ENCODE assay signal across 8 cellular contexts in genomic region chr5:64505769-64506566, GRCh38. TPM values are rescaled to one million over a fixed set of nuclear protein-coding genes. Genes with fewer than 3 reads are reported as not detected.
DNase-seq lines count a peak whose midpoint lies in the region; ATAC-seq and TF ChIP-seq lines count a peak whose summit lies in the region.

TSS of gene RGS7BP (plus strand) at chr5:64506015. CDS start at chr5:64506625, 610 bp downstream.

- no peaks in the 10 kb centered on the region for H3K79me2 ChIP-seq in Karpas-422 (ENCODE audit: low read length)

- intact Hi-C loops in heart left ventricle (cut with DNase I) (loop anchor here in 9 of 10 donors (2.0 to 10.0 kb wide), 10 partner anchors 86 to 361 kb away; no protein-coding TSS in a partner anchor), posterior cingulate gyrus (cut with DNase I) (loop anchor here (5.0 to 10.0 kb wide), 2 partner anchors 89 to 106 kb away; no protein-coding TSS in a partner anchor)

- H3K36me3 Mint-ChIP-seq in activated naive CD8-positive, alpha-beta T cell treated with anti-CD3 and anti-CD28 coated beads, Interleukin-2, amount 50 U/mL, for 24 hours (ENCODE audit: low read depth): no peaks in the 10 kb centered on the region
- H3K36me3 Mint-ChIP-seq in activated T-helper 17 cell treated with anti-CD3 and anti-CD28 coated beads, Interleukin-2, amount 50 U/mL, for 72 hours (ENCODE audit: low read depth): no peaks in the 10 kb centered on the region

- H3K36me3 ChIP-seq in heart left ventricle: no peaks in the 10 kb centered on the region
- no peaks in the 10 kb centered on the region for H3K36me3 ChIP-seq in Karpas-422 (ENCODE audit: insufficient read depth, low read length)

- H3K27me3 Mint-ChIP-seq in activated naive CD8-positive, alpha-beta T cell treated with anti-CD3 and anti-CD28 coated beads, Interleukin-2, amount 50 U/mL, for 24 hours: peaks cover 48% of the 10 kb centered on the region
- H3K27me3 Mint-ChIP-seq in activated T-helper 17 cell treated with anti-CD3 and anti-CD28 coated beads, Interleukin-2, amount 50 U/mL, for 72 hours: peaks cover 30% of the 10 kb centered on the region

- peaks cover 5% of the 10 kb centered on the region for H3K4me1 Mint-ChIP-seq in activated naive CD8-positive, alpha-beta T cell treated with anti-CD3 and anti-CD28 coated beads, Interleukin-2, amount 50 U/mL, for 24 hours
- H3K4me1 Mint-ChIP-seq in activated T-helper 17 cell treated with anti-CD3 and anti-CD28 coated beads, Interleukin-2, amount 50 U/mL, for 72 hours: no peaks in the 10 kb centered on the region

- H3K4me3 ChIP-seq in heart left ventricle (peak within 1 kb of the TSS; percentile 31 to 79 (median 58)), Karpas-422 (ENCODE audit: low read length) (no peak within 1 kb of the TSS)

- no peak within 1 kb of the TSS for H2AFZ ChIP-seq in Karpas-422 (ENCODE audit: low read length)

- H3K9me3 Mint-ChIP-seq in activated naive CD8-positive, alpha-beta T cell treated with anti-CD3 and anti-CD28 coated beads, Interleukin-2, amount 50 U/mL, for 24 hours: no peaks in the 10 kb centered on the region
- H3K9me3 Mint-ChIP-seq in activated T-helper 17 cell treated with anti-CD3 and anti-CD28 coated beads, Interleukin-2, amount 50 U/mL, for 72 hours: peaks cover 4% of the 10 kb centered on the region

- no peak for TF ChIP-seq POLR2A in heart left ventricle (IDR thresholded peaks at IDR 0.05)

- no peak within 1 kb of the TSS for H3K9ac ChIP-seq in Karpas-422 (ENCODE audit: low read length)

- peaks cover 0 to 24% (median 0%) of the 10 kb centered on the region in 9 donors for H3K27me3 ChIP-seq in heart left ventricle
- H3K27me3 ChIP-seq in Karpas-422 (ENCODE audit: low read length): no peaks in the 10 kb centered on the region

- ATAC-seq in HG03565 (IDR thresholded peaks at IDR 0.05; ENCODE audit: unreplicated experiment) (peak; percentile 58), heart left ventricle (peak; percentile 61 to 95 (median 88)), HG03280 (IDR thresholded peaks at IDR 0.05; ENCODE audit: unreplicated experiment) (no peak)
- ATAC-seq in activated naive CD8-positive, alpha-beta T cell treated with anti-CD3 and anti-CD28 coated beads, Interleukin-2, amount 50 U/mL, for 24 hours: peak; percentile 48
- ATAC-seq in activated T-helper 17 cell treated with anti-CD3 and anti-CD28 coated beads, Interleukin-2, amount 50 U/mL, for 72 hours (replicated peaks): no peak

- WGBS in heart left ventricle, 4 donors: 2 to 4% (median 3%) methylated on average over 19 to 53 of the region's 53 CpGs

- H3K27ac Mint-ChIP-seq in activated naive CD8-positive, alpha-beta T cell treated with anti-CD3 and anti-CD28 coated beads, Interleukin-2, amount 50 U/mL, for 24 hours: no peak within 1 kb of the TSS
- no peak within 1 kb of the TSS for H3K27ac Mint-ChIP-seq in activated T-helper 17 cell treated with anti-CD3 and anti-CD28 coated beads, Interleukin-2, amount 50 U/mL, for 72 hours

- DNase-seq in activated naive CD8-positive, alpha-beta T cell treated with anti-CD3 and anti-CD28 coated beads, Interleukin-2, amount 50 U/mL, for 24 hours: no peak
- peak; percentile 31 to 73 (median 48) for DNase-seq in heart left ventricle
- DNase-seq in posterior cingulate gyrus: peak; percentile 32 to 96 (median 73)
- DNase-seq in Karpas-422: no peak

- no peaks in the 10 kb centered on the region for H4K20me1 ChIP-seq in Karpas-422 (ENCODE audit: insufficient read depth, low read depth, low read length)

- H3K4me1 ChIP-seq in heart left ventricle (peaks cover 0 to 25% (median 4%) of the 10 kb centered on the region in 12 donors), Karpas-422 (ENCODE audit: low read length) (no peaks in the 10 kb centered on the region)

- H3K4me3 Mint-ChIP-seq in activated naive CD8-positive, alpha-beta T cell treated with anti-CD3 and anti-CD28 coated beads, Interleukin-2, amount 50 U/mL, for 24 hours: no peak within 1 kb of the TSS
- no peak within 1 kb of the TSS for H3K4me3 Mint-ChIP-seq in activated T-helper 17 cell treated with anti-CD3 and anti-CD28 coated beads, Interleukin-2, amount 50 U/mL, for 72 hours

- H3K27ac ChIP-seq in C4-2B: no peak within 1 kb of the TSS
- peak within 1 kb of the TSS in 7 of 12 donors; percentile 8 to 65 (median 41) for H3K27ac ChIP-seq in heart left ventricle
- H3K27ac ChIP-seq in Karpas-422 (ENCODE audit: low read length): no peak within 1 kb of the TSS

- H3K9me3 ChIP-seq in heart left ventricle (no peaks in the 10 kb centered on the region), Karpas-422 (ENCODE audit: low read length) (no peaks in the 10 kb centered on the region)

- no peaks in the 10 kb centered on the region for H3K9me2 ChIP-seq in Karpas-422 (replicated peaks; ENCODE audit: insufficient read depth, low read length)

- H3K4me2 ChIP-seq in Karpas-422 (ENCODE audit: low read depth, low read length, poor library complexity, severe bottlenecking): no peak within 1 kb of the TSS

- TF ChIP-seq CTCF in C4-2B (conservative IDR thresholded peaks at IDR 0.05) (peak; percentile 69), heart left ventricle (IDR thresholded peaks at IDR 0.05) (peak in 5 of 12 donors; percentile 12 to 52 (median 41))

RNA-seq across cellular contexts. Expression of gene RGS7BP, which starts in this region (rescaled TPM):
- 1 to 10 TPM in 8 of 9 donors, under 1 TPM in 1; 0.69 to 5.2 (median 2.1) TPM for total RNA-seq in heart left ventricle
- under 1 TPM; 0.04 to 0.32 TPM for polyA plus RNA-seq in heart left ventricle
- not detected in 2 replicates for total RNA-seq in Karpas-422 (2014; rRNA removed; shearing (Covaris generic); ENCODE audit: low replicate concordance)
- total RNA-seq in activated T-helper 17 cell treated with anti-CD3 and anti-CD28 coated beads, Interleukin-2, amount 50 U/mL, for 72 hours: not detected

Comparison
In these comparisons a context has a peak if more than half of its experiments do, and no peak if none do; other contexts are left out.
1. H3K27ac ChIP-seq: peak in heart left ventricle (7 of 12); none in C4-2B (single experiment) and Karpas-422 (single experiment).
2. ATAC-seq: peak in HG03565 (single experiment), activated naive CD8-positive, alpha-beta T cell treated with anti-CD3 and anti-CD28 coated beads, Interleukin-2, amount 50 U/mL, for 24 hours (single experiment) and heart left ventricle (4 of 4); none in HG03280 (single experiment) and activated T-helper 17 cell treated with anti-CD3 and anti-CD28 coated beads, Interleukin-2, amount 50 U/mL, for 72 hours (single experiment).
3. DNase-seq: peak in heart left ventricle (5 of 5) and posterior cingulate gyrus (10 of 10); none in activated naive CD8-positive, alpha-beta T cell treated with anti-CD3 and anti-CD28 coated beads, Interleukin-2, amount 50 U/mL, for 24 hours (single experiment) and Karpas-422 (single experiment).